ENCODE assay signal across 21 cellular contexts in genomic region chr1:115408489-115409002, GRCh38.
DNase-seq lines count a peak whose midpoint lies in the region; ATAC-seq and TF ChIP-seq lines count a peak whose summit lies in the region.
"Had no signal": no experiment of that assay in that cellular context is flagged by ENCODE, and none has a peak within 500 bp of the region (broad histone marks: within the 10 kb centered on the region; RNA-seq: fewer than 3 reads in every experiment).

No MANE protein-coding gene starts in this region.

- H3K27ac Mint-ChIP-seq in glutamatergic neuron (ENCODE audit: unreplicated experiment) (no peak overlapping the region), progenitor cell of endocrine pancreas (no peak overlapping the region)
- H3K27ac Mint-ChIP-seq: CD4-positive, alpha-beta memory T cell had no signal

- H3K4me1 Mint-ChIP-seq in glutamatergic neuron (ENCODE audit: low read depth, unreplicated experiment) (no peaks in the 10 kb centered on the region), progenitor cell of endocrine pancreas (ENCODE audit: low read depth) (peaks cover 8% of the 10 kb centered on the region)
- H3K4me1 Mint-ChIP-seq: CD4-positive, alpha-beta memory T cell had no signal

- intact Hi-C loops in Right ventricle myocardium inferior (cut with DNase I) (loop anchor here (5.0 kb wide), 1 partner anchor 71 kb away; the partner anchor contains the start of gene NGF), cardiac septum (cut with DNase I) (loop anchor here (2.0 kb wide), 1 partner anchor 44 kb away; no protein-coding TSS in a partner anchor), left ventricle myocardium inferior (cut with micrococcal nuclease) (no loop called here)

- no peak for TF ChIP-seq POLR2A in suprapubic skin (IDR thresholded peaks at IDR 0.05)

- H3K9me3 ChIP-seq in left ventricle myocardium inferior (replicated peaks) (peaks cover 16% of the 10 kb centered on the region), suprapubic skin (peaks cover 7% of the 10 kb centered on the region)

- H3K4me3 Mint-ChIP-seq in glutamatergic neuron (ENCODE audit: unreplicated experiment) (no peak overlapping the region), progenitor cell of endocrine pancreas (ENCODE audit: low read depth) (no peak overlapping the region)
- H3K4me3 Mint-ChIP-seq: CD4-positive, alpha-beta memory T cell had no signal

- H3K36me3 Mint-ChIP-seq in glutamatergic neuron (ENCODE audit: unreplicated experiment) (peaks cover 5% of the 10 kb centered on the region), progenitor cell of endocrine pancreas (ENCODE audit: insufficient read depth) (no peaks in the 10 kb centered on the region)
- H3K36me3 Mint-ChIP-seq: CD4-positive, alpha-beta memory T cell had no signal

- H3K36me3 ChIP-seq in left ventricle myocardium inferior = no peaks in the 10 kb centered on the region
- no peaks in the 10 kb centered on the region for H3K36me3 ChIP-seq in suprapubic skin
- H3K36me3 ChIP-seq: BLaER1 treated with 17β-estradiol and CSF1 and Interleukin-3, amounts not matched to agents 10 nM and 100 nM had no signal

- H3K27ac ChIP-seq in left ventricle myocardium inferior (replicated peaks) (peak overlapping the region; percentile 72), suprapubic skin (no peak overlapping the region)
- H3K27ac ChIP-seq: BLaER1 treated with 17β-estradiol and CSF1 and Interleukin-3, amounts not matched to agents 10 nM and 100 nM had no signal

- H3K4me1 ChIP-seq in left ventricle myocardium inferior (peaks cover 34% of the 10 kb centered on the region), suprapubic skin (peaks cover 14% of the 10 kb centered on the region)

- DNase-seq in Right ventricle myocardium inferior (ENCODE audit: missing footprints) (no peak), cardiac septum (ENCODE audit: low spot score) (no peak), left ventricle myocardium inferior (peak; percentile 29), glutamatergic neuron (no peak), suprapubic skin (ENCODE audit: low spot score in 2 of 2) (no peak), LoVo (ENCODE audit: low spot score) (no peak), progenitor cell of endocrine pancreas (ENCODE audit: low spot score, unreplicated experiment) (no peak)
- DNase-seq: 8988T; CD4-positive, alpha-beta memory T cell; GDM1; GOT3; HCEC 1CT; Karpas-422; NCI-H1694; NCI-H2081; NCI-H2171 treated with DMSO at 0.1 percent for 48 hours; NCI-H446 treated with DMSO at 0.1 percent for 48 hours; NCI-H748 treated with DMSO at 0.1 percent for 48 hours; OCI-M1 had no signal

- H3K27me3 Mint-ChIP-seq in glutamatergic neuron (ENCODE audit: unreplicated experiment) = no peaks in the 10 kb centered on the region
- H3K27me3 Mint-ChIP-seq in progenitor cell of endocrine pancreas = peaks cover 2% of the 10 kb centered on the region

- H3K9me3 Mint-ChIP-seq in glutamatergic neuron (ENCODE audit: unreplicated experiment) (no peaks in the 10 kb centered on the region), progenitor cell of endocrine pancreas (ENCODE audit: low read depth) (peaks cover 4% of the 10 kb centered on the region)

- no peaks in the 10 kb centered on the region for H3K27me3 ChIP-seq in left ventricle myocardium inferior (ENCODE audit: low read depth)
- no peaks in the 10 kb centered on the region for H3K27me3 ChIP-seq in suprapubic skin

- no peak overlapping the region for H3K4me3 ChIP-seq in left ventricle myocardium inferior
- no peak overlapping the region for H3K4me3 ChIP-seq in suprapubic skin
- H3K4me3 ChIP-seq: BLaER1 treated with 17β-estradiol and CSF1 and Interleukin-3, amounts not matched to agents 10 nM and 100 nM had no signal

- no peak for TF ChIP-seq EP300 in suprapubic skin (IDR thresholded peaks at IDR 0.05)

- TF ChIP-seq CTCF in left ventricle myocardium inferior (IDR thresholded peaks at IDR 0.05; ENCODE audit: borderline replicate concordance) = no peak
- no peak for TF ChIP-seq CTCF in glutamatergic neuron (IDR thresholded peaks at IDR 0.05; ENCODE audit: partially characterized antibody, unreplicated experiment)
- TF ChIP-seq CTCF in suprapubic skin (IDR thresholded peaks at IDR 0.05) = no peak
- no peak for TF ChIP-seq CTCF in progenitor cell of endocrine pancreas (IDR thresholded peaks at IDR 0.05; ENCODE audit: unreplicated experiment)

- ATAC-seq in Right ventricle myocardium inferior = peak; percentile 84
- peak; percentile 10 for ATAC-seq in esophagus mucosa

- 57% methylated on average over 1 of the region's 1 CpG for WGBS in suprapubic skin
